8 cellular contexts compared by ENCODE assay signal in the genomic region with DNA sequence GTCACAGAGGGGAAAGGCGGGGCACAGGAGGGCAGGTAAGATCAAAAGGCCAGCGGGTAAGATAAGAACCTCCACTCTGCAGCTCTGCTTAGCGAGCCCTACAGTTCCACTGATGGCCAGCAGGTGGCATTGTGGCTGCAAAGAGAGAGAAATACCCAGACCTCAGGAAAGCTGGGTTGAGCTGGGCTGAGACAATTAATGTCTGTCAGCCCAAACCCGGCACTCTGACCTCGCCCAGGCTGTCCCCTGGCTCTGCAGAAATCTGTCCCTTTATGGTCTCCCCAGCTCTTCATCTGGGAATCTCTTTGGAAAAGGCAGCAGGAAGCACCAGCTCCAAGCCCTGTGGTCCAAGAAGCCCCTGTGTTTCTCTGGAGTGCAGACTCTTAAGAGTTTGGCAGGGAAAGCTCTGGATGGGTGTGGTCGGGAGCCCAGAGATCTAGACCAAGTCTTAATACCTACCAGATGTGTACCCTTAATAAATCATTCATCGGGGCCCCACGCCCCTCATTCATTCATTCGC. TPM values are rescaled to one million over a fixed set of nuclear protein-coding genes. Genes with fewer than 3 reads are reported as not detected.
DNase-seq lines count a peak whose midpoint lies in the region; ATAC-seq and TF ChIP-seq lines count a peak whose summit lies in the region.

No MANE protein-coding gene starts in this region.

- DNase-seq in DMS114 treated with DMSO at 0.1 percent for 48 hours (lab: John Stamatoyannopoulos, UW; ENCODE audit: unreplicated experiment) (peak; percentile 74), SK-N-DZ (ENCODE audit: low spot score) (peak; percentile 73), glutamatergic neuron (peak; percentile 93), progenitor cell of endocrine pancreas (ENCODE audit: low spot score, unreplicated experiment) (peak; percentile 80), ureter (ENCODE audit: low spot score) (peak; percentile 87)
- DNase-seq in Jurkat, Clone E6-1 (ENCODE audit: low read depth, low spot score), result peak; percentile 85
- DNase-seq in activated naive CD4-positive, alpha-beta T cell (lab: John Stamatoyannopoulos, UW), result peak; percentile 71 to 92 (median 88)

- peak; percentile 99 for TF ChIP-seq CTCF in glutamatergic neuron (IDR thresholded peaks at IDR 0.05; ENCODE audit: partially characterized antibody, unreplicated experiment)
- peak; percentile 99 for TF ChIP-seq CTCF in progenitor cell of endocrine pancreas (IDR thresholded peaks at IDR 0.05; ENCODE audit: unreplicated experiment)

- peaks cover 2% of the 10 kb centered on the region for H3K27me3 Mint-ChIP-seq in glutamatergic neuron (ENCODE audit: unreplicated experiment)
- H3K27me3 Mint-ChIP-seq in progenitor cell of endocrine pancreas, result no peaks in the 10 kb centered on the region

- ATAC-seq in GM21447 (IDR thresholded peaks at IDR 0.05; ENCODE audit: unreplicated experiment), result peak; percentile 81

- H3K4me3 ChIP-seq in Jurkat, Clone E6-1 (ENCODE audit: low read length), result no peak overlapping the region

- H3K4me3 Mint-ChIP-seq in glutamatergic neuron (ENCODE audit: unreplicated experiment) (no peak overlapping the region), progenitor cell of endocrine pancreas (ENCODE audit: low read depth) (no peak overlapping the region)

- H3K9me3 Mint-ChIP-seq in glutamatergic neuron (ENCODE audit: unreplicated experiment) (peaks cover 5% of the 10 kb centered on the region), progenitor cell of endocrine pancreas (ENCODE audit: low read depth) (no peaks in the 10 kb centered on the region)

- H3K36me3 Mint-ChIP-seq in glutamatergic neuron (ENCODE audit: unreplicated experiment) (no peaks in the 10 kb centered on the region), progenitor cell of endocrine pancreas (ENCODE audit: insufficient read depth) (peaks cover 30% of the 10 kb centered on the region)

- H3K4me1 Mint-ChIP-seq in glutamatergic neuron (ENCODE audit: low read depth, unreplicated experiment) (no peaks in the 10 kb centered on the region), progenitor cell of endocrine pancreas (ENCODE audit: low read depth) (peaks cover 21% of the 10 kb centered on the region)

- no peak overlapping the region for H3K27ac Mint-ChIP-seq in glutamatergic neuron (ENCODE audit: unreplicated experiment)
- H3K27ac Mint-ChIP-seq in progenitor cell of endocrine pancreas, result peak overlapping the region; percentile 23

RNA-seq across cellular contexts. Expression of a gene that starts 8.3 kb away (rescaled TPM):
- polyA plus RNA-seq in Jurkat, Clone E6-1 (2012; ENCODE audit: insufficient read depth, insufficient read length), result 83.7 TPM
- polyA plus RNA-seq in SK-N-DZ (2014; cell fraction: cytosol; rRNA removed), result 33.9 and 45.2 TPM in 2 replicates
- polyA plus RNA-seq in SK-N-DZ (2014; cell fraction: nucleus; rRNA removed), result 50.8 and 51.1 TPM in 2 replicates
- total RNA-seq in glutamatergic neuron (ENCODE audit: unreplicated experiment) (19.9 TPM), progenitor cell of endocrine pancreas (297 and 309 TPM in 2 replicates), ureter (165 TPM)

RNA-seq across cellular contexts. Expression of a gene that starts 9.5 kb away (rescaled TPM):
- 12.4 TPM for polyA plus RNA-seq in Jurkat, Clone E6-1 (2012; ENCODE audit: insufficient read depth, insufficient read length)
- 0.61 and 1.6 TPM in 2 replicates for polyA plus RNA-seq in SK-N-DZ (2014; cell fraction: cytosol; rRNA removed)
- polyA plus RNA-seq in SK-N-DZ (2014; cell fraction: nucleus; rRNA removed), result 1.0 and 1.6 TPM in 2 replicates
- total RNA-seq in glutamatergic neuron (ENCODE audit: unreplicated experiment) (0.27 TPM), progenitor cell of endocrine pancreas (6.2 and 8.4 TPM in 2 replicates), ureter (8.5 TPM)
